In the genomic region with DNA sequence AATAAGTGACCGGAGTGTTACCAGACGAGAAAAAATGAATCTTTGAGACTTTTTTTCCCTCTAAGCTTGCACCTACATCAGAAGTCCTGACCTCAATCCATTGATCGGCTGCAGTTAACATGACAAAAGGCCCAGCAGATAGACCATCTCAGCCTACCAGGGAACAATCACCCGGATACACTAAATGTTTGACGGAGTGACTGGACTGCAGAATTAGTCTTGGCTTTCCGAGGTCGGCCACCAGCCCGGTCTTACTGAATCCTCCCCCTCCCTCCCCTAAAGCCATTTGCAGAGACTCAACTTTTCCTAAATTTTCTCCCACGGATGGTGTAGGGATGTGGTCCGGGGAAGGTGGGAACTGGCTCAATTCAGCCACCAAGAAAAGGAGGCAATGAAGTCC, we compare ENCODE assay signal across 18 cellular contexts.
"Had no signal": no experiment of that assay in that cellular context is flagged by ENCODE, and none has a peak within 500 bp of the region (broad histone marks: within the 10 kb centered on the region; RNA-seq: fewer than 3 reads in every experiment).

No MANE protein-coding gene starts in this region.

- H3K4me1 ChIP-seq: adrenal gland, breast epithelium, gastrocnemius medialis, heart left ventricle, pancreas, upper lobe of left lung had no signal

- ATAC-seq: activated naive CD4-positive, alpha-beta T cell treated with anti-CD3 and anti-CD28 coated beads, Interleukin-2, amount 50 U/mL, for 72 hours; gastrocnemius medialis; heart left ventricle; naive thymus-derived CD8-positive, alpha-beta T cell; pancreas; stimulated activated effector memory CD8-positive, alpha-beta T cell treated with anti-CD3 and anti-CD28 coated beads, Interleukin-12 subunit alpha, Interleukin-12 subunit beta, amount 100 ng/mL, for 72 hours had no signal

- H3K4me3 ChIP-seq: adrenal gland, breast epithelium, coronary artery, gastrocnemius medialis, heart left ventricle, pancreas, thoracic aorta, upper lobe of left lung had no signal

- DNase-seq: activated B cell treated with CpG ODN at 0.5 μM for 24 hours; activated CD4-positive, alpha-beta memory T cell treated with anti-CD3 and anti-CD28 coated beads for 36 hours; activated CD4-positive, alpha-beta T cell treated with anti-CD3 and anti-CD28 coated beads for 4 hours; activated gamma-delta T cell treated with Interleukin-2 at 50 U/mL for 16 hours; activated T-cell treated with anti-CD3 and anti-CD28 coated beads for 4 hours; adrenal gland; gastrocnemius medialis; heart left ventricle; naive thymus-derived CD8-positive, alpha-beta T cell; pancreas; stimulated activated CD4-positive, alpha-beta T cell treated with anti-CD3 and anti-CD28 coated beads, Interleukin-4, amount 100 ng/mL, for 24 hours had no signal

- H3K27ac ChIP-seq: adrenal gland, breast epithelium, coronary artery, gastrocnemius medialis, heart left ventricle, neutrophil, pancreas, thoracic aorta, upper lobe of left lung had no signal

- H3K27me3 ChIP-seq: adrenal gland, pancreas, upper lobe of left lung had no signal

- H3K9me3 ChIP-seq: adrenal gland, gastrocnemius medialis, neutrophil, pancreas, thoracic aorta, upper lobe of left lung had no signal

- H3K36me3 ChIP-seq: adrenal gland, breast epithelium, gastrocnemius medialis, heart left ventricle, neutrophil, pancreas, thoracic aorta, upper lobe of left lung had no signal
